ENCODE assay signal across 12 cellular contexts in genomic region chr1:60903591-60903990, GRCh38.
A peak's percentile ranks its signal among the peaks of the same experiment; 100 is the strongest.
DNase-seq lines count a peak whose midpoint lies in the region; ATAC-seq and TF ChIP-seq lines count a peak whose summit lies in the region.
"Had no signal": no experiment of that assay in that cellular context is flagged by ENCODE, and none has a peak within 500 bp of the region (broad histone marks: within the 10 kb centered on the region; RNA-seq: fewer than 3 reads in every experiment).

No MANE protein-coding gene starts in this region.

- peak overlapping the region in 2 of 3 experiments; percentile 31 to 83 for H3K27ac Mint-ChIP-seq in nephron

- H3K4me2 ChIP-seq in fibroblast of lung (ENCODE audit: extremely low read depth, insufficient read depth, low read length) = no peak overlapping the region
- H3K4me2 ChIP-seq: smooth muscle cell had no signal

- no peak overlapping the region for H3K9ac ChIP-seq in fibroblast of lung (ENCODE audit: insufficient read depth, low read length)

- TF ChIP-seq CTCF in fibroblast of lung (conservative IDR thresholded peaks at IDR 0.05 in 1 of 2, IDR thresholded peaks at IDR 0.05 in 1 of 2; ENCODE audit: low read depth in 1 of 2, low read length in 2 of 2) = no peak
- no peak for TF ChIP-seq CTCF in nephron (IDR thresholded peaks at IDR 0.05; ENCODE audit: unreplicated experiment in 3 of 3)

- H3K36me3 ChIP-seq in fibroblast of lung (ENCODE audit: control insufficient read depth, insufficient read depth, low read length) = no peaks in the 10 kb centered on the region
- H3K36me3 ChIP-seq: thyroid gland had no signal

- intact Hi-C loops in Right ventricle myocardium inferior (cut with DNase I) (no loop called here), cardiac septum (cut with DNase I) (loop anchor here (5.0 kb wide), 1 partner anchor 139 kb away; no protein-coding TSS in a partner anchor)

- no peak overlapping the region for H3K4me3 ChIP-seq in fibroblast of lung (replicated peaks in 1 of 4; ENCODE audit: control extremely low read depth in 1 of 4, insufficient read depth in 1 of 4, low read depth in 3 of 4, low read length in 4 of 4)
- H3K4me3 ChIP-seq: smooth muscle cell, thyroid gland had no signal

- H3K4me1 ChIP-seq in fibroblast of lung (ENCODE audit: control insufficient read depth, extremely low read depth, insufficient read depth, low read length) = no peaks in the 10 kb centered on the region

- no peaks in the 10 kb centered on the region for H3K27me3 Mint-ChIP-seq in nephron (ENCODE audit: low read depth)
- H3K27me3 Mint-ChIP-seq: central memory CD8-positive, alpha-beta T cell had no signal

- no peaks in the 10 kb centered on the region for H3K9me3 Mint-ChIP-seq in nephron
- H3K9me3 Mint-ChIP-seq: central memory CD8-positive, alpha-beta T cell had no signal

- no peaks in the 10 kb centered on the region for H4K20me1 ChIP-seq in fibroblast of lung (ENCODE audit: control insufficient read depth, extremely low read depth, insufficient read depth, low read length)

- no peaks in the 10 kb centered on the region for H3K36me3 Mint-ChIP-seq in nephron (ENCODE audit: low read depth)

- no peaks in the 10 kb centered on the region for H3K27me3 ChIP-seq in fibroblast of lung (ENCODE audit: control insufficient read depth, insufficient read depth, low read length)
- H3K27me3 ChIP-seq: thyroid gland had no signal

- no peak overlapping the region for H2AFZ ChIP-seq in fibroblast of lung (ENCODE audit: low read length)

- H3K4me3 Mint-ChIP-seq in nephron = peak overlapping the region in 1 of 3 experiments; percentile 14
- H3K4me3 Mint-ChIP-seq: central memory CD8-positive, alpha-beta T cell had no signal

- no peak overlapping the region for H3K27ac ChIP-seq in fibroblast of lung (ENCODE audit: insufficient read depth, low read length)

- no peaks in the 10 kb centered on the region for H3K9me3 ChIP-seq in fibroblast of lung (ENCODE audit: control insufficient read depth, insufficient read depth, low read depth, low read length)
- H3K9me3 ChIP-seq: thyroid gland had no signal

- DNase-seq in Right ventricle myocardium inferior (ENCODE audit: missing footprints) = peak; percentile 86
- no peak for DNase-seq in cardiac septum (ENCODE audit: low spot score)
- peak; percentile 34 to 39 for DNase-seq in fibroblast of lung (ENCODE audit: low read depth in 2 of 2)
- no peak for DNase-seq in germinal center (ENCODE audit: low spot score)
- DNase-seq: NCI-H2029, thyroid gland had no signal

- no peaks in the 10 kb centered on the region for H3K79me2 ChIP-seq in fibroblast of lung (ENCODE audit: control insufficient read depth, insufficient read depth, low read length)

- ATAC-seq in Right ventricle myocardium inferior (peak; percentile 86), GM18873 (IDR thresholded peaks at IDR 0.05; ENCODE audit: low FRiP score, unreplicated experiment) (no peak), GM18519 (IDR thresholded peaks at IDR 0.05; ENCODE audit: low FRiP score, unreplicated experiment) (no peak), HG03135 (IDR thresholded peaks at IDR 0.05; ENCODE audit: unreplicated experiment) (no peak)

- peaks cover 36% of the 10 kb centered on the region for H3K4me1 Mint-ChIP-seq in nephron
- H3K4me1 Mint-ChIP-seq: central memory CD8-positive, alpha-beta T cell had no signal

Comparison
In these comparisons a context has a peak if more than half of its experiments do, and no peak if none do; other contexts are left out.
1. DNase-seq: peak in Right ventricle myocardium inferior (single experiment) and fibroblast of lung (2 of 2); none in cardiac septum (single experiment) and germinal center (single experiment).